ENCODE assay signal across 11 cellular contexts in genomic region chr15:93071469-93071891, GRCh38. TPM values are rescaled to one million over a fixed set of nuclear protein-coding genes. Genes with fewer than 3 reads are reported as not detected.
DNase-seq lines count a peak whose midpoint lies in the region; ATAC-seq and TF ChIP-seq lines count a peak whose summit lies in the region.
"Had no signal": no experiment of that assay in that cellular context is flagged by ENCODE, and none has a peak within 500 bp of the region (broad histone marks: within the 10 kb centered on the region; RNA-seq: fewer than 3 reads in every experiment).

No MANE protein-coding gene starts in this region.

- CTCF ChIA-PET in SK-N-SH (lab: Yijun Ruan, JAX) = interaction anchor here (1.4 to 3.2 kb wide), 4 partner anchors 16 to 1048 kb away, joined by 3 to 20 read pairs (median 14); partner anchors contain the start of gene RGMA

- intact Hi-C loops in natural killer cell (cut with micrococcal nuclease) = no loop called here

- no peaks in the 10 kb centered on the region for H3F3A ChIP-seq in SK-N-SH (replicated peaks; ENCODE audit: insufficient read depth)

- peaks cover 17 to 22% of the 10 kb centered on the region in 2 donors for H3K4me1 Mint-ChIP-seq in natural killer cell

- no peaks in the 10 kb centered on the region for H3K79me2 ChIP-seq in SK-N-SH (ENCODE audit: insufficient read depth)

- peak overlapping the region; percentile 70 to 87 for H3K4me3 ChIP-seq in SK-N-SH (ENCODE audit: low read depth in 2 of 2, low read length in 1 of 2)
- H3K4me3 ChIP-seq in upper lobe of left lung = peak overlapping the region in 3 of 4 donors; percentile 52 to 62 (median 57)

- ATAC-seq in SK-N-SH treated with all-trans-retinoic acid at 6 μM for 48 hours (no peak), esophagus mucosa (peak; percentile 23), natural killer cell (no peak), upper lobe of left lung (ENCODE audit: low FRiP score in 2 of 2) (no peak), HG02759 (IDR thresholded peaks at IDR 0.05; ENCODE audit: unreplicated experiment) (no peak)
- ATAC-seq: activated CD8-positive, alpha-beta memory T cell treated with anti-CD3 and anti-CD28 coated beads, Interleukin-2, amount 10 ng/mL, durations not matched to agents 7 days and 5 days had no signal

- H3K27me3 ChIP-seq in SK-N-SH (ENCODE audit: insufficient read depth) = no peaks in the 10 kb centered on the region
- H3K27me3 ChIP-seq in upper lobe of left lung = peaks cover 0 to 15% (median 3%) of the 10 kb centered on the region in 4 donors

- WGBS in SK-N-SH (ENCODE audit: low lambda C conversion rate) = 87% methylated on average over 12 of the region's 18 CpGs
- WGBS in upper lobe of left lung, 2 donors = 28 to 31% methylated on average over 8 to 15 of the region's 18 CpGs

- H3K9me3 Mint-ChIP-seq in natural killer cell = no peaks in the 10 kb centered on the region

- H2AFZ ChIP-seq in SK-N-SH (ENCODE audit: low read depth) = peak overlapping the region; percentile 97; the same call in 1 of the 2 replicates

- H3K9ac ChIP-seq in SK-N-SH = no peak overlapping the region

- H3K4me1 ChIP-seq in SK-N-SH (ENCODE audit: control insufficient read depth in 1 of 2, insufficient read depth in 2 of 2, low read depth in 1 of 2, low read length in 1 of 2) (peaks cover 5 to 8% of the 10 kb centered on the region in 2 experiments), upper lobe of left lung (peaks cover 10 to 26% (median 15%) of the 10 kb centered on the region in 4 donors)

- peak overlapping the region; percentile 95 for H3K4me2 ChIP-seq in SK-N-SH

- no peaks in the 10 kb centered on the region for H3K9me2 ChIP-seq in SK-N-SH

- no peaks in the 10 kb centered on the region; the same call in 1 of the 2 replicates for H4K20me1 ChIP-seq in SK-N-SH (ENCODE audit: insufficient read depth)

- no peak for TF ChIP-seq EP300 in SK-N-SH (IDR thresholded peaks at IDR 0.05; ENCODE audit: borderline replicate concordance in 1 of 2, low read depth in 1 of 2, low read length in 1 of 2)
- TF ChIP-seq EP300 in upper lobe of left lung (IDR thresholded peaks at IDR 0.05) = no peak

- TF ChIP-seq CTCF in SK-N-SH (IDR thresholded peaks at IDR 0.05) = no peak
- no peak for TF ChIP-seq CTCF in natural killer cell (IDR thresholded peaks at IDR 0.05)
- TF ChIP-seq CTCF in upper lobe of left lung (IDR thresholded peaks at IDR 0.05) = no peak

- H3K27ac ChIP-seq in SK-N-SH (ENCODE audit: low read depth in 2 of 2, low read length in 1 of 2) (no peak overlapping the region), upper lobe of left lung (peak overlapping the region in 2 of 4 donors; percentile 5 to 73)
- H3K27ac ChIP-seq: 22Rv1 had no signal

- peaks cover 56 to 63% of the 10 kb centered on the region in 2 donors for H3K27me3 Mint-ChIP-seq in natural killer cell (ENCODE audit: low read depth in 2 of 2)

- no peak for TF ChIP-seq RAD21 in SK-N-SH (IDR thresholded peaks at IDR 0.05; ENCODE audit: low read length)

- H3K4me3 Mint-ChIP-seq in natural killer cell = peak overlapping the region; percentile 9

- H3K36me3 ChIP-seq in SK-N-SH (replicated peaks in 1 of 2; ENCODE audit: control insufficient read depth in 1 of 2, insufficient read depth in 2 of 2, low read length in 1 of 2) (no peaks in the 10 kb centered on the region), upper lobe of left lung (no peaks in the 10 kb centered on the region)

- H3K9me3 ChIP-seq in SK-N-SH = no peaks in the 10 kb centered on the region
- no peaks in the 10 kb centered on the region for H3K9me3 ChIP-seq in upper lobe of left lung

- DNase-seq in SK-N-SH (no peak), natural killer cell (no peak), upper lobe of left lung (peak in 1 of 2 donors; percentile 67), NCI-H524 (lab: John Stamatoyannopoulos, UW) (no peak)
- no peak for DNase-seq in effector CD4-positive, alpha-beta T cell
- DNase-seq: activated CD8-positive, alpha-beta memory T cell treated with anti-CD3 and anti-CD28 coated beads, Interleukin-2, amount 10 ng/mL, durations not matched to agents 7 days and 5 days; NCI-H187 had no signal

- peaks cover 6% of the 10 kb centered on the region for H3K36me3 Mint-ChIP-seq in natural killer cell
- H3K36me3 Mint-ChIP-seq: activated CD8-positive, alpha-beta memory T cell treated with anti-CD3 and anti-CD28 coated beads, Interleukin-2, amount 10 ng/mL, durations not matched to agents 7 days and 5 days had no signal

- TF ChIP-seq POLR2A in upper lobe of left lung (IDR thresholded peaks at IDR 0.05) = no peak

- POLR2A ChIA-PET in SK-N-SH (lab: Yijun Ruan, JAX) = no interaction called here

- H3K27ac Mint-ChIP-seq in natural killer cell = no peak overlapping the region
- H3K27ac Mint-ChIP-seq: activated CD8-positive, alpha-beta memory T cell treated with anti-CD3 and anti-CD28 coated beads, Interleukin-2, amount 10 ng/mL, durations not matched to agents 7 days and 5 days had no signal

TF ChIP-seq in SK-N-SH, 30 proteins besides CTCF, POLR2A, EP300 and RAD21 (continues in another document):
- TF ChIP-seq FOXM1 (IDR thresholded peaks at IDR 0.05; ENCODE audit: low read depth) (no peak), SIN3A (IDR thresholded peaks at IDR 0.05; ENCODE audit: borderline replicate concordance, low read depth, low read length) (no peak), YY1 (IDR thresholded peaks at IDR 0.05; ENCODE audit: low read depth) (no peak), MXI1 (IDR thresholded peaks at IDR 0.05; ENCODE audit: low read depth, low read length) (no peak), FOSL2 (IDR thresholded peaks at IDR 0.05; ENCODE audit: borderline replicate concordance, low read depth) (no peak), USF2 (IDR thresholded peaks at IDR 0.05; ENCODE audit: borderline replicate concordance, low read depth, low read length) (no peak)

TF ChIP-seq in SK-N-SH treated with all-trans-retinoic acid at 6 μM for 48 hours, 23 proteins besides CTCF, POLR2A, EP300 and RAD21 (continues in another document):
- TF ChIP-seq TCF4 (CRISPR knock-in tag; IDR thresholded peaks at IDR 0.05; ENCODE audit: borderline replicate concordance) (no peak), CSDC2 (CRISPR knock-in tag; IDR thresholded peaks at IDR 0.05) (no peak), PATZ1 (CRISPR knock-in tag; IDR thresholded peaks at IDR 0.05; ENCODE audit: borderline replicate concordance) (no peak), ZNF70 (CRISPR knock-in tag; IDR thresholded peaks at IDR 0.05) (no peak), ARNTL (CRISPR knock-in tag; IDR thresholded peaks at IDR 0.05; ENCODE audit: borderline replicate concordance, low read depth) (no peak), CSRNP3 (CRISPR knock-in tag; IDR thresholded peaks at IDR 0.05) (no peak), CREB5 (CRISPR knock-in tag; IDR thresholded peaks at IDR 0.05; ENCODE audit: low read depth) (no peak), SNAI2 (CRISPR knock-in tag; IDR thresholded peaks at IDR 0.05) (no peak), PPARA (CRISPR knock-in tag; IDR thresholded peaks at IDR 0.05; ENCODE audit: borderline replicate concordance) (no peak)

RNA-seq across cellular contexts. Expression of gene RGMA, which starts 17.5 kb away (rescaled TPM):
- 0.76 and 1.5 TPM in 2 replicates for polyA plus RNA-seq in SK-N-SH (2012; rRNA removed)
- polyA plus RNA-seq in SK-N-SH (2012; cell fraction: cytosol; rRNA removed) = 0.76 and 1.3 TPM in 2 replicates
- polyA plus RNA-seq in SK-N-SH (2012; cell fraction: nucleus; rRNA removed) = 1.2 and 1.3 TPM in 2 replicates
- 40.5 TPM for total RNA-seq in esophagus mucosa
- total RNA-seq in natural killer cell = not detected
- total RNA-seq in upper lobe of left lung = 10 to 100 TPM in 1 of 6 donors, 1 to 10 TPM in 5; 2.3 to 14.2 (median 4.8) TPM
